Comparison of ENCODE assay signal across 12 cellular contexts in genomic region chr20:38153011-38153329, GRCh38. TPM values are rescaled to one million over a fixed set of nuclear protein-coding genes. Genes with fewer than 3 reads are reported as not detected.
A peak's percentile ranks its signal among the peaks of the same experiment; 100 is the strongest.
DNase-seq lines count a peak whose midpoint lies in the region; ATAC-seq and TF ChIP-seq lines count a peak whose summit lies in the region.
"Had no signal": no experiment of that assay in that cellular context is flagged by ENCODE, and none has a peak within 500 bp of the region (broad histone marks: within the 10 kb centered on the region; RNA-seq: fewer than 3 reads in every experiment).

No MANE protein-coding gene starts in this region.

- H3K27ac ChIP-seq in brain microvascular endothelial cell (peak overlapping the region; percentile 90), lung (ENCODE audit: low read depth in 1 of 2, low read length in 1 of 2) (peak overlapping the region; percentile 69 to 92), thoracic aorta (peak overlapping the region; percentile 80 to 88)

- peak overlapping the region; percentile 92 for H3K27ac Mint-ChIP-seq in activated CD4-positive, alpha-beta T cell treated with anti-CD3 and anti-CD28 coated beads, Interleukin-2, amount 10 ng/mL, durations not matched to agents 24 days and 14 days

- H3K36me3 ChIP-seq in brain microvascular endothelial cell (replicated peaks) (peaks cover 81% of the 10 kb centered on the region), lung (ENCODE audit: control insufficient read depth in 2 of 2, insufficient read depth in 2 of 2, low read length in 2 of 2) (peaks cover 21 to 26% of the 10 kb centered on the region in 2 donors), thoracic aorta (peaks cover 52% of the 10 kb centered on the region)

- H3K4me1 ChIP-seq in lung (ENCODE audit: control insufficient read depth in 2 of 2, insufficient read depth in 2 of 2, low read length in 2 of 2) (peaks cover 22% of the 10 kb centered on the region in 2 donors), thoracic aorta (ENCODE audit: control insufficient read depth in 1 of 2, low read depth in 2 of 2) (peaks cover 32 to 77% of the 10 kb centered on the region in 2 donors)

- H3K4me3 ChIP-seq in brain microvascular endothelial cell (ENCODE audit: low read depth, low read length) = no peak overlapping the region
- H3K4me3 ChIP-seq in lung = no peak overlapping the region
- peak overlapping the region; percentile 38 for H3K4me3 ChIP-seq in thoracic aorta

- H3K9me3 Mint-ChIP-seq in activated CD4-positive, alpha-beta T cell treated with anti-CD3 and anti-CD28 coated beads, Interleukin-2, amount 10 ng/mL, durations not matched to agents 24 days and 14 days = no peaks in the 10 kb centered on the region

- no peak for DNase-seq in activated CD4-positive, alpha-beta T cell treated with anti-CD3 and anti-CD28 coated beads, Interleukin-2, amount 10 ng/mL, durations not matched to agents 24 days and 14 days
- no peak for DNase-seq in activated CD4-positive, alpha-beta T cell treated with anti-CD3 and anti-CD28 coated beads for 1 hour
- DNase-seq in brain microvascular endothelial cell = peak; percentile 70
- DNase-seq in lung (ENCODE audit: low spot score) = no peak
- DNase-seq in thoracic aorta (ENCODE audit: low spot score) = no peak
- no peak for DNase-seq in head of caudate nucleus
- DNase-seq: activated T-cell treated with anti-CD3 and anti-CD28 coated beads for 4 hours, islet precursor cell, NCI-H2081, SIG-M5 had no signal

- H3K36me3 Mint-ChIP-seq in activated CD4-positive, alpha-beta T cell treated with anti-CD3 and anti-CD28 coated beads, Interleukin-2, amount 10 ng/mL, durations not matched to agents 24 days and 14 days (ENCODE audit: low read depth) = no peaks in the 10 kb centered on the region

- peaks cover 15% of the 10 kb centered on the region for H3K4me1 Mint-ChIP-seq in activated CD4-positive, alpha-beta T cell treated with anti-CD3 and anti-CD28 coated beads, Interleukin-2, amount 10 ng/mL, durations not matched to agents 24 days and 14 days

- H3K27me3 Mint-ChIP-seq in activated CD4-positive, alpha-beta T cell treated with anti-CD3 and anti-CD28 coated beads, Interleukin-2, amount 10 ng/mL, durations not matched to agents 24 days and 14 days = no peaks in the 10 kb centered on the region

- H3K9me3 ChIP-seq in lung (ENCODE audit: control insufficient read depth in 2 of 2, insufficient read depth in 1 of 2, low read length in 1 of 2) (no peaks in the 10 kb centered on the region), thoracic aorta (no peaks in the 10 kb centered on the region)

- 48 to 63% methylated on average over 11 of the region's 11 CpGs for WGBS in lung, 2 donors

- H3K27me3 ChIP-seq in brain microvascular endothelial cell (replicated peaks) (no peaks in the 10 kb centered on the region), lung (ENCODE audit: control insufficient read depth, insufficient read depth) (no peaks in the 10 kb centered on the region), thoracic aorta (replicated peaks; ENCODE audit: insufficient read depth) (no peaks in the 10 kb centered on the region)

- intact Hi-C loops in activated CD4-positive, alpha-beta T cell treated with anti-CD3 and anti-CD28 coated beads, Interleukin-2, amount 10 ng/mL, durations not matched to agents 24 days and 14 days (cut with micrococcal nuclease) = no loop called here
- intact Hi-C loops in head of caudate nucleus (cut with DNase I) = no loop called here

- ATAC-seq in lung (ENCODE audit: insufficient read depth, low FRiP score) = no peak
- no peak for ATAC-seq in thoracic aorta (ENCODE audit: insufficient number of reproducible peaks, low FRiP score, low read depth)
- ATAC-seq in HG03097 (IDR thresholded peaks at IDR 0.05; ENCODE audit: low FRiP score, unreplicated experiment) = no peak
- ATAC-seq in HG02571 (IDR thresholded peaks at IDR 0.05; ENCODE audit: unreplicated experiment) = no peak

- H3K4me3 Mint-ChIP-seq in activated CD4-positive, alpha-beta T cell treated with anti-CD3 and anti-CD28 coated beads, Interleukin-2, amount 10 ng/mL, durations not matched to agents 24 days and 14 days = peak overlapping the region; percentile 72

- TF ChIP-seq CTCF in brain microvascular endothelial cell (IDR thresholded peaks at IDR 0.05; ENCODE audit: low read depth, low read length, missing control alignments) (no peak), lung (IDR thresholded peaks at IDR 0.05; ENCODE audit: control extremely low read depth, extremely low read depth) (no peak), thoracic aorta (IDR thresholded peaks at IDR 0.05) (no peak)

- in situ Hi-C loops in brain microvascular endothelial cell (cut with HindIII; ENCODE audit: low pct_ligation_motif_present, low sequenced_read_pairs) = no loop called here

RNA-seq across cellular contexts. Expression of gene TGM2, which starts 12.1 kb away (rescaled TPM):
- total RNA-seq in activated CD4-positive, alpha-beta T cell treated with anti-CD3 and anti-CD28 coated beads, Interleukin-2, amount 10 ng/mL, durations not matched to agents 24 days and 14 days = 0.05 TPM in 1 of 2 replicates, not detected in the other
- 100 to 1,000 TPM; 194 to 476 TPM for total RNA-seq in lung
- 100 to 1,000 TPM in 1 of 2 donors, 10 to 100 TPM in 1; 85.0 to 457 TPM for polyA plus RNA-seq in lung
- total RNA-seq in thoracic aorta = 100 to 1,000 TPM; 371 to 755 TPM

Comparison
In these comparisons a context has a peak if more than half of its experiments do, and no peak if none do; other contexts are left out.
1. RNA of gene TGM2, which starts 12.1 kb away (total RNA-seq): 371 to 755 TPM in thoracic aorta and 194 to 476 TPM in lung; 0.05 TPM in activated CD4-positive, alpha-beta T cell treated with anti-CD3 and anti-CD28 coated beads, Interleukin-2, amount 10 ng/mL, durations not matched to agents 24 days and 14 days; every median in the first group is over 100 times any median in the second.
2. Peak in every context shown above with its lines, with median percentiles within 50 percentile points of each other: H3K27ac ChIP-seq.